ENCODE assay signal across 9 cellular contexts in genomic region chr20:10432079-10432478, GRCh38. TPM values are rescaled to one million over a fixed set of nuclear protein-coding genes. Genes with fewer than 3 reads are reported as not detected.
A peak's percentile ranks its signal among the peaks of the same experiment; 100 is the strongest.
DNase-seq lines count a peak whose midpoint lies in the region; ATAC-seq and TF ChIP-seq lines count a peak whose summit lies in the region.
"Had no signal": no experiment of that assay in that cellular context is flagged by ENCODE, and none has a peak within 500 bp of the region (broad histone marks: within the 10 kb centered on the region; RNA-seq: fewer than 3 reads in every experiment).

No MANE protein-coding gene starts in this region.

- no peak overlapping the region for H4K8ac ChIP-seq in H9 (replicated peaks; ENCODE audit: insufficient read length, low read depth, low read length)

- no peak overlapping the region for H2AK5ac ChIP-seq in H9 (ENCODE audit: insufficient read length, low read length)

- H3K14ac ChIP-seq in H9 (ENCODE audit: insufficient read depth, low read length) = no peak overlapping the region; the same call in 1 of the 2 replicates

- no peaks in the 10 kb centered on the region for H3K27me3 Mint-ChIP-seq in CD4-positive, CD25-positive, alpha-beta regulatory T cell
- H3K27me3 Mint-ChIP-seq in H9 (ENCODE audit: low read depth) (no peaks in the 10 kb centered on the region), mesothelial cell of epicardium (ENCODE audit: low read depth) (no peaks in the 10 kb centered on the region), endothelial cell (ENCODE audit: unreplicated experiment) (peaks cover 9% of the 10 kb centered on the region)
- H3K27me3 Mint-ChIP-seq in activated CD4-positive, alpha-beta memory T cell treated with anti-CD3 and anti-CD28 coated beads, Interleukin-2, amount 10 ng/mL, durations not matched to agents 7 days and 5 days = no peaks in the 10 kb centered on the region
- H3K27me3 Mint-ChIP-seq in activated CD8-positive, alpha-beta memory T cell treated with anti-CD3 and anti-CD28 coated beads, Interleukin-2, amount 10 ng/mL, durations not matched to agents 7 days and 5 days = no peaks in the 10 kb centered on the region

- no peak for ATAC-seq in CD4-positive, CD25-positive, alpha-beta regulatory T cell (ENCODE audit: low read depth in 2 of 2)
- no peak for ATAC-seq in activated CD8-positive, alpha-beta memory T cell treated with anti-CD3 and anti-CD28 coated beads, Interleukin-2, amount 10 ng/mL, durations not matched to agents 7 days and 5 days

- H3K4me1 Mint-ChIP-seq in CD4-positive, CD25-positive, alpha-beta regulatory T cell = peaks cover 38 to 88% (median 62%) of the 10 kb centered on the region in 4 donors
- H3K4me1 Mint-ChIP-seq in H9 (peaks cover 42 to 47% of the 10 kb centered on the region in 2 experiments), mesothelial cell of epicardium (peaks cover 11% of the 10 kb centered on the region), endothelial cell (ENCODE audit: unreplicated experiment) (peaks cover 22% of the 10 kb centered on the region)
- peaks cover 65% of the 10 kb centered on the region for H3K4me1 Mint-ChIP-seq in activated CD4-positive, alpha-beta memory T cell treated with anti-CD3 and anti-CD28 coated beads, Interleukin-2, amount 10 ng/mL, durations not matched to agents 7 days and 5 days
- peaks cover 55% of the 10 kb centered on the region for H3K4me1 Mint-ChIP-seq in activated CD8-positive, alpha-beta memory T cell treated with anti-CD3 and anti-CD28 coated beads, Interleukin-2, amount 10 ng/mL, durations not matched to agents 7 days and 5 days

- no peak overlapping the region for H3K4me3 ChIP-seq in CD4-positive, CD25-positive, alpha-beta regulatory T cell (ENCODE audit: low read depth, low read length)

- H3K4me3 Mint-ChIP-seq in CD4-positive, CD25-positive, alpha-beta regulatory T cell = peak overlapping the region; percentile 43 to 66 (median 63)
- H3K4me3 Mint-ChIP-seq in H9 (peak overlapping the region; percentile 51 to 87), mesothelial cell of epicardium (peak overlapping the region; percentile 13), endothelial cell (ENCODE audit: unreplicated experiment) (no peak overlapping the region)
- peak overlapping the region; percentile 12 for H3K4me3 Mint-ChIP-seq in activated CD4-positive, alpha-beta memory T cell treated with anti-CD3 and anti-CD28 coated beads, Interleukin-2, amount 10 ng/mL, durations not matched to agents 7 days and 5 days
- no peak overlapping the region for H3K4me3 Mint-ChIP-seq in activated CD8-positive, alpha-beta memory T cell treated with anti-CD3 and anti-CD28 coated beads, Interleukin-2, amount 10 ng/mL, durations not matched to agents 7 days and 5 days

- H4K5ac ChIP-seq in H9 (ENCODE audit: insufficient read length, low read depth, low read length) = no peak overlapping the region

- no peak overlapping the region for H3K23ac ChIP-seq in H9 (ENCODE audit: insufficient read length, low read depth, low read length)

- H4K20me1 ChIP-seq in H9 (ENCODE audit: control insufficient read depth, insufficient read depth, insufficient read length) = no peaks in the 10 kb centered on the region

- no peak overlapping the region for H3K4ac ChIP-seq in H9 (ENCODE audit: low read depth, low read length)

- no peak overlapping the region for H2BK20ac ChIP-seq in H9 (ENCODE audit: low read depth, low read length, poor library complexity, severe bottlenecking)

- peaks cover 17% of the 10 kb centered on the region for H3K4me1 ChIP-seq in CD4-positive, CD25-positive, alpha-beta regulatory T cell (ENCODE audit: control insufficient read depth, insufficient read depth, low read length, poor library complexity, severe bottlenecking)
- H3K4me1 ChIP-seq in H9 (ENCODE audit: insufficient read depth, low read length) = peaks cover 3% of the 10 kb centered on the region; the same call in 1 of the 2 replicates

- no peak overlapping the region for H3K18ac ChIP-seq in H9 (ENCODE audit: insufficient read length, low read depth, low read length)

- no peak overlapping the region for H2BK5ac ChIP-seq in H9 (ENCODE audit: insufficient read length, low read length)

- no peak overlapping the region for H4K91ac ChIP-seq in H9 (ENCODE audit: insufficient read length, low read depth, low read length)

- H3K27ac ChIP-seq in CD4-positive, CD25-positive, alpha-beta regulatory T cell (ENCODE audit: insufficient read depth, low read length, poor library complexity, severe bottlenecking) = no peak overlapping the region
- H3K27ac ChIP-seq in H9 (ENCODE audit: insufficient read length, low read depth, low read length) = no peak overlapping the region

- peaks cover 4% of the 10 kb centered on the region for H3K23me2 ChIP-seq in H9 (ENCODE audit: insufficient read length, low read depth, low read length, poor library complexity, severe bottlenecking)

- no peak overlapping the region for H2AFZ ChIP-seq in H9 (ENCODE audit: low read length)

- no peaks in the 10 kb centered on the region for H3K27me3 ChIP-seq in CD4-positive, CD25-positive, alpha-beta regulatory T cell (ENCODE audit: control insufficient read depth, insufficient read depth, low read length)
- H3K27me3 ChIP-seq in H9 (ENCODE audit: insufficient read depth, low read length) = no peaks in the 10 kb centered on the region

- H3K27ac Mint-ChIP-seq in CD4-positive, CD25-positive, alpha-beta regulatory T cell = peak overlapping the region in 2 of 3 donors; percentile 5 to 38
- H3K27ac Mint-ChIP-seq in H9 = peak overlapping the region in 1 of 3 experiments; percentile 58; a peak in 2 of 7 replicates
- no peak overlapping the region for H3K27ac Mint-ChIP-seq in activated CD4-positive, alpha-beta memory T cell treated with anti-CD3 and anti-CD28 coated beads, Interleukin-2, amount 10 ng/mL, durations not matched to agents 7 days and 5 days
- no peak overlapping the region for H3K27ac Mint-ChIP-seq in mesothelial cell of epicardium
- no peak overlapping the region for H3K27ac Mint-ChIP-seq in endothelial cell (ENCODE audit: unreplicated experiment)
- H3K27ac Mint-ChIP-seq in activated CD8-positive, alpha-beta memory T cell treated with anti-CD3 and anti-CD28 coated beads, Interleukin-2, amount 10 ng/mL, durations not matched to agents 7 days and 5 days = no peak overlapping the region

- H3K36me3 Mint-ChIP-seq in CD4-positive, CD25-positive, alpha-beta regulatory T cell = no peaks in the 10 kb centered on the region
- H3K36me3 Mint-ChIP-seq in H9 (ENCODE audit: insufficient read depth in 1 of 3, low read depth in 3 of 3) (peaks cover 3 to 6% (median 3%) of the 10 kb centered on the region in 3 experiments; a peak in 4 of 7 replicates), mesothelial cell of epicardium (no peaks in the 10 kb centered on the region), endothelial cell (ENCODE audit: low read depth, unreplicated experiment) (no peaks in the 10 kb centered on the region)
- peaks cover 4% of the 10 kb centered on the region for H3K36me3 Mint-ChIP-seq in activated CD4-positive, alpha-beta memory T cell treated with anti-CD3 and anti-CD28 coated beads, Interleukin-2, amount 10 ng/mL, durations not matched to agents 7 days and 5 days (ENCODE audit: low read depth)
- H3K36me3 Mint-ChIP-seq in activated CD8-positive, alpha-beta memory T cell treated with anti-CD3 and anti-CD28 coated beads, Interleukin-2, amount 10 ng/mL, durations not matched to agents 7 days and 5 days = no peaks in the 10 kb centered on the region

- H2BK15ac ChIP-seq in H9 (ENCODE audit: low read depth, low read length) = no peak overlapping the region

- no peak overlapping the region for H3K9ac ChIP-seq in H9 (ENCODE audit: extremely low read depth, insufficient read length, low read length)

- TF ChIP-seq CTCF in H9 (conservative IDR thresholded peaks at IDR 0.05) = no peak
- no peak for TF ChIP-seq CTCF in mesothelial cell of epicardium (IDR thresholded peaks at IDR 0.05; ENCODE audit: unreplicated experiment)
- TF ChIP-seq CTCF in endothelial cell (IDR thresholded peaks at IDR 0.05; ENCODE audit: unreplicated experiment) = no peak

- no peaks in the 10 kb centered on the region for H3K9me3 ChIP-seq in CD4-positive, CD25-positive, alpha-beta regulatory T cell (ENCODE audit: control insufficient read depth in 2 of 2, low read length in 2 of 2)
- H3K9me3 ChIP-seq in H9 (ENCODE audit: control insufficient read depth, low read depth, low read length) = no peaks in the 10 kb centered on the region

- H3K56ac ChIP-seq in H9 (ENCODE audit: insufficient read length, low read depth, low read length) = no peak overlapping the region

- CTCF ChIA-PET in activated CD4-positive, alpha-beta memory T cell treated with anti-CD3 and anti-CD28 coated beads, Interleukin-2, amount 10 ng/mL, durations not matched to agents 7 days and 5 days (lab: Charles Lee) = interaction anchor here (0.9 kb wide), 1 partner anchor 454 kb away, joined by 3 read pairs; no protein-coding TSS in a partner anchor
- CTCF ChIA-PET in activated CD8-positive, alpha-beta memory T cell treated with anti-CD3 and anti-CD28 coated beads, Interleukin-2, amount 10 ng/mL, durations not matched to agents 7 days and 5 days (lab: Charles Lee) = no interaction called here

- WGBS in H9 (ENCODE audit: extremely low coverage, insufficient read length, low lambda C conversion rate) = no CpG with 5 or more reads among the region's 1 CpG

- no peak overlapping the region for H3T11ph ChIP-seq in H9 (ENCODE audit: low read length)

- H2BK12ac ChIP-seq in H9 (ENCODE audit: insufficient read length, low read depth, low read length) = no peak overlapping the region

- no peak overlapping the region for H3K4me2 ChIP-seq in H9 (ENCODE audit: insufficient read depth, insufficient read length, low read length)

- no peaks in the 10 kb centered on the region for H3K9me3 Mint-ChIP-seq in CD4-positive, CD25-positive, alpha-beta regulatory T cell
- no peaks in the 10 kb centered on the region for H3K9me3 Mint-ChIP-seq in H9
- no peaks in the 10 kb centered on the region for H3K9me3 Mint-ChIP-seq in activated CD4-positive, alpha-beta memory T cell treated with anti-CD3 and anti-CD28 coated beads, Interleukin-2, amount 10 ng/mL, durations not matched to agents 7 days and 5 days
- no peaks in the 10 kb centered on the region for H3K9me3 Mint-ChIP-seq in mesothelial cell of epicardium
- no peaks in the 10 kb centered on the region for H3K9me3 Mint-ChIP-seq in endothelial cell (ENCODE audit: unreplicated experiment)
- H3K9me3 Mint-ChIP-seq in activated CD8-positive, alpha-beta memory T cell treated with anti-CD3 and anti-CD28 coated beads, Interleukin-2, amount 10 ng/mL, durations not matched to agents 7 days and 5 days (ENCODE audit: low read depth) = no peaks in the 10 kb centered on the region

- POLR2A ChIA-PET in activated CD4-positive, alpha-beta memory T cell treated with anti-CD3 and anti-CD28 coated beads, Interleukin-2, amount 10 ng/mL, durations not matched to agents 7 days and 5 days (lab: Charles Lee) = no interaction called here

- peaks cover 10% of the 10 kb centered on the region; the same call in 1 of the 2 replicates for H3K79me2 ChIP-seq in H9 (ENCODE audit: insufficient read depth, low read length)

- no peak for DNase-seq in CD4-positive, CD25-positive, alpha-beta regulatory T cell
- DNase-seq in H9 (no peak), mesothelial cell of epicardium (ENCODE audit: low spot score in 2 of 2, unreplicated experiment in 2 of 2) (no peak), NCI-H526 treated with DMSO at 0.1 percent for 48 hours (lab: John Stamatoyannopoulos, UW) (no peak), endothelial cell (ENCODE audit: low spot score) (no peak)
- no peak for DNase-seq in activated CD4-positive, alpha-beta memory T cell treated with anti-CD3 and anti-CD28 coated beads, Interleukin-2, amount 10 ng/mL, durations not matched to agents 7 days and 5 days
- DNase-seq in activated CD8-positive, alpha-beta memory T cell treated with anti-CD3 and anti-CD28 coated beads, Interleukin-2, amount 10 ng/mL, durations not matched to agents 7 days and 5 days = no peak
- DNase-seq: DMS79, NCI-H1417 treated with DMSO at 0.1 percent for 48 hours had no signal

- H2BK120ac ChIP-seq in H9 (ENCODE audit: low read depth, low read length, poor library complexity, severe bottlenecking) = no peak overlapping the region

- peaks cover 4% of the 10 kb centered on the region for H3K79me1 ChIP-seq in H9 (ENCODE audit: insufficient read depth, low read depth, low read length, poor library complexity, severe bottlenecking)

- no peaks in the 10 kb centered on the region for H3K36me3 ChIP-seq in CD4-positive, CD25-positive, alpha-beta regulatory T cell (ENCODE audit: control insufficient read depth, insufficient read depth, low read length)

RNA-seq across cellular contexts. Expression of gene MKKS, which starts 1.9 kb away (rescaled TPM):
- 5.0 TPM for total RNA-seq in CD4-positive, CD25-positive, alpha-beta regulatory T cell
- 10 to 100 TPM; 26.6 to 37.2 (median 31.9) TPM for polyA plus RNA-seq in CD4-positive, CD25-positive, alpha-beta regulatory T cell
- total RNA-seq in H9 (2021) (10.6 and 11.6 TPM in 2 replicates), mesothelial cell of epicardium (9.9 to 11.8 TPM (median 10.7 TPM) in 3 replicates), endothelial cell (ENCODE audit: unreplicated experiment) (10.6 TPM)
- total RNA-seq in activated CD4-positive, alpha-beta memory T cell treated with anti-CD3 and anti-CD28 coated beads, Interleukin-2, amount 10 ng/mL, durations not matched to agents 7 days and 5 days = 1 to 10 TPM; 7.1 to 8.2 TPM
- 1 to 10 TPM; 6.6 to 7.5 TPM for total RNA-seq in activated CD8-positive, alpha-beta memory T cell treated with anti-CD3 and anti-CD28 coated beads, Interleukin-2, amount 10 ng/mL, durations not matched to agents 7 days and 5 days

RNA-seq across cellular contexts. Expression of gene SLX4IP, which starts 3.0 kb away (rescaled TPM):
- total RNA-seq in CD4-positive, CD25-positive, alpha-beta regulatory T cell = 4.1 TPM
- polyA plus RNA-seq in CD4-positive, CD25-positive, alpha-beta regulatory T cell = 1 to 10 TPM; 1.5 to 2.5 (median 2.2) TPM
- total RNA-seq in H9 (2021) (7.1 and 7.9 TPM in 2 replicates), mesothelial cell of epicardium (10.3 to 11.2 TPM (median 10.4 TPM) in 3 replicates), endothelial cell (ENCODE audit: unreplicated experiment) (6.8 TPM)
- 1 to 10 TPM; 6.2 TPM for total RNA-seq in activated CD4-positive, alpha-beta memory T cell treated with anti-CD3 and anti-CD28 coated beads, Interleukin-2, amount 10 ng/mL, durations not matched to agents 7 days and 5 days
- total RNA-seq in activated CD8-positive, alpha-beta memory T cell treated with anti-CD3 and anti-CD28 coated beads, Interleukin-2, amount 10 ng/mL, durations not matched to agents 7 days and 5 days = 1 to 10 TPM; 6.0 to 6.1 TPM

Comparison
In these comparisons a context has a peak if more than half of its experiments do, and no peak if none do; other contexts are left out.
1. H3K27ac Mint-ChIP-seq: peak in CD4-positive, CD25-positive, alpha-beta regulatory T cell (2 of 3); none in activated CD4-positive, alpha-beta memory T cell treated with anti-CD3 and anti-CD28 coated beads, Interleukin-2, amount 10 ng/mL, durations not matched to agents 7 days and 5 days (single experiment), mesothelial cell of epicardium (single experiment), endothelial cell (single experiment) and activated CD8-positive, alpha-beta memory T cell treated with anti-CD3 and anti-CD28 coated beads, Interleukin-2, amount 10 ng/mL, durations not matched to agents 7 days and 5 days (single experiment).
2. H3K4me3 Mint-ChIP-seq: peak in CD4-positive, CD25-positive, alpha-beta regulatory T cell (4 of 4), H9 (2 of 2), activated CD4-positive, alpha-beta memory T cell treated with anti-CD3 and anti-CD28 coated beads, Interleukin-2, amount 10 ng/mL, durations not matched to agents 7 days and 5 days (single experiment) and mesothelial cell of epicardium (single experiment); none in endothelial cell (single experiment) and activated CD8-positive, alpha-beta memory T cell treated with anti-CD3 and anti-CD28 coated beads, Interleukin-2, amount 10 ng/mL, durations not matched to agents 7 days and 5 days (single experiment).